ENCODE assay signal across 1 cellular context in genomic region chr4:119628281-119629141, GRCh38.
TF ChIP-seq lines count a peak whose summit lies in the region.

Gene PDE5A, minus strand, starts transcription at chr4:119628804. Its CDS starts 133 bp downstream, at chr4:119628671.

TF ChIP-seq in GM12878, 131 proteins besides CTCF, POLR2A, EP300 and RAD21 (continued from another document and continues in another):
- no peak for TF ChIP-seq REST (IDR thresholded peaks at IDR 0.05; ENCODE audit: low read depth, low read length)
- no peak for TF ChIP-seq ZNF622 (IDR thresholded peaks at IDR 0.05)
- TF ChIP-seq CBFB (IDR thresholded peaks at IDR 0.05; ENCODE audit: low read depth) = no peak
- no peak for TF ChIP-seq WRNIP1 (IDR thresholded peaks at IDR 0.05; ENCODE audit: borderline replicate concordance, low read depth, low read length)
- no peak for TF ChIP-seq STAT1 (conservative IDR thresholded peaks at IDR 0.05)
- TF ChIP-seq LARP7 (IDR thresholded peaks at IDR 0.05) = peak; percentile 75; the same call in 1 of the 2 replicates
- TF ChIP-seq RUNX3 (IDR thresholded peaks at IDR 0.05; ENCODE audit: low read length) = no peak
- TF ChIP-seq IRF5 (IDR thresholded peaks at IDR 0.05; ENCODE audit: borderline replicate concordance) = no peak
- no peak for TF ChIP-seq ATF3 (IDR thresholded peaks at IDR 0.05; ENCODE audit: borderline replicate concordance, extremely low read depth, low read depth, low read length)
- TF ChIP-seq IRF4 (IDR thresholded peaks at IDR 0.05; ENCODE audit: low read depth, low read length) = no peak
- peak; percentile 53; the same call in 1 of the 2 replicates for TF ChIP-seq NKRF (conservative IDR thresholded peaks at IDR 0.05)
- TF ChIP-seq CHD1 (IDR thresholded peaks at IDR 0.05; ENCODE audit: low read depth, low read length) = no peak
- TF ChIP-seq HSF1 (IDR thresholded peaks at IDR 0.05; ENCODE audit: low read depth, low read length) = no peak
- TF ChIP-seq ZNF274 (IDR thresholded peaks at IDR 0.05; ENCODE audit: insufficient read depth, insufficient read length) = no peak
- TF ChIP-seq NFYA (IDR thresholded peaks at IDR 0.05; ENCODE audit: borderline replicate concordance, low read depth, low read length) = no peak
- TF ChIP-seq FOXM1 (IDR thresholded peaks at IDR 0.05; ENCODE audit: low read depth, low read length) = no peak
- TF ChIP-seq ESRRA (IDR thresholded peaks at IDR 0.05; ENCODE audit: low read length) = no peak
- TF ChIP-seq E2F8 (IDR thresholded peaks at IDR 0.05; ENCODE audit: low read depth, partially characterized antibody) = no peak
- TF ChIP-seq MEF2A (IDR thresholded peaks at IDR 0.05; ENCODE audit: insufficient read depth, low read depth, low read length) = 0 out of 2 replicates have a peak, but pooled peaks have one; percentile 26
- peak; percentile 89 for TF ChIP-seq SMARCA5 (IDR thresholded peaks at IDR 0.05)
- TF ChIP-seq EED (IDR thresholded peaks at IDR 0.05; ENCODE audit: low read depth) = no peak
- no peak for TF ChIP-seq ZZZ3 (IDR thresholded peaks at IDR 0.05; ENCODE audit: control insufficient read depth, insufficient read length, low read depth)
- TF ChIP-seq MXI1 (IDR thresholded peaks at IDR 0.05; ENCODE audit: low read depth, low read length) = no peak
- no peak for TF ChIP-seq MYC (IDR thresholded peaks at IDR 0.05; ENCODE audit: insufficient read depth, insufficient read length, insufficient replicate concordance, low read length, severe bottlenecking)
- peak; percentile 60; the same call in 1 of the 2 replicates for TF ChIP-seq YY1 (IDR thresholded peaks at IDR 0.05; ENCODE audit: low read depth, low read length)
- no peak for TF ChIP-seq MEF2B (IDR thresholded peaks at IDR 0.05; ENCODE audit: partially characterized antibody, poor library complexity, severe bottlenecking)
- peak; percentile 68; the same call in 1 of the 2 replicates for TF ChIP-seq RB1 (IDR thresholded peaks at IDR 0.05; ENCODE audit: borderline replicate concordance)
- TF ChIP-seq YBX1 (IDR thresholded peaks at IDR 0.05) = no peak
- 0 out of 2 replicates have a peak, but pooled peaks have one; percentile 2 for TF ChIP-seq E2F4 (IDR thresholded peaks at IDR 0.05; ENCODE audit: low read depth, low read length)
- TF ChIP-seq TBL1XR1 (IDR thresholded peaks at IDR 0.05; ENCODE audit: low read depth, low read length) = no peak
- no peak for TF ChIP-seq BRCA1 (IDR thresholded peaks at IDR 0.05; ENCODE audit: low read depth, low read length)
- no peak for TF ChIP-seq KDM1A (IDR thresholded peaks at IDR 0.05; ENCODE audit: borderline replicate concordance)
- TF ChIP-seq IKZF1 (conservative IDR thresholded peaks at IDR 0.05) = peak; percentile 64
- no peak for TF ChIP-seq SRF (IDR thresholded peaks at IDR 0.05; ENCODE audit: low read depth in 2 of 2, low read length in 2 of 2)
- no peak for TF ChIP-seq ZBTB11 (CRISPR knock-in tag; IDR thresholded peaks at IDR 0.05)
- TF ChIP-seq ZNF687 (IDR thresholded peaks at IDR 0.05) = 0 out of 2 replicates have a peak, but pooled peaks have one; percentile 30
- TF ChIP-seq SIN3A (IDR thresholded peaks at IDR 0.05; ENCODE audit: low read depth, low read length) = no peak
- TF ChIP-seq MAX (IDR thresholded peaks at IDR 0.05; ENCODE audit: low read depth, low read length) = no peak
- TF ChIP-seq BHLHE40 (IDR thresholded peaks at IDR 0.05; ENCODE audit: borderline replicate concordance in 1 of 2, low read depth in 2 of 2, low read length in 1 of 2) = peak in 1 of 2 experiments; percentile 38; a peak in 1 of 4 replicates
- TF ChIP-seq SUPT20H (IDR thresholded peaks at IDR 0.05; ENCODE audit: borderline replicate concordance, control insufficient read depth, low read depth, low read length) = no peak
